ENCODE assay signal across 1 cellular context in the genomic region with DNA sequence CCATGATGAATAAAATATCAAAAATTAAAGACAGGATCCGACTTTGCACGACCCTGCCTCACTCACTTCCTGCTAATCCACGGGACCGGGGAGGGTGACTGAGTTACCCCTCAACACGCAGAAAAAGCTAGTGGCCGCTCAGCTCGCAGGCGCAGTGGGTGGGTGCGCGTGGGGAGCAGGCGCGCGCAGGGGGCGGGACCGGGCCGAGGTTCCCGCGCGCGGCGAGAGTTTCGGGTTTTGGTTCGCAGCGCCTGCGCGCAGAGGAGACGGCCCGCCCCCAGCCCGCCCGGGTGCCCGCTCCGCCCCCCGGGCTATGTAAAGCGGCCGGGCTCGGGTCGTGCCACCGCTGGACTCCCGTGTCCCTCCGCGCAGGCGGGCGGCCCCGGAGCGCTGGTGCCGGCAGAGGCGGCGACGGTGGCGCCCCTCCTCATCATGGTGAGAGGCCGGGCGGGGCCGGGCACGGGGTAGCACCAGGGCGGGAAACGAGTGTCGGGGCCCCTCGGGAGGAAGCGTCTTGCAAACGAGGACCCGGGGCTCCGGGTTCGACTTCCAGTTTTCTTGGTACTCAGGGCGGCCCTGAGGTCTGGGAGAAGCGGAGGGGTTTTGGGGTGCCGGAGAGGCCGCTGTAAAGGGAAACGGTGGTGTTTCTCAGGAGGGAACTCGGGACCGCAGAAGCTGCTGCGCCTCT.
A peak's percentile ranks its signal among the peaks of the same experiment; 100 is the strongest.
TF ChIP-seq lines count a peak whose summit lies in the region.

A gene (plus strand): TSS at position 343 of the 688 bp plus-strand sequence. CDS start 90 bp downstream, at position 433.

TF ChIP-seq in HepG2, 621 proteins besides CTCF, POLR2A, EP300 and RAD21 (continued from another document and continues in another):
- TF ChIP-seq, protein P1, sequence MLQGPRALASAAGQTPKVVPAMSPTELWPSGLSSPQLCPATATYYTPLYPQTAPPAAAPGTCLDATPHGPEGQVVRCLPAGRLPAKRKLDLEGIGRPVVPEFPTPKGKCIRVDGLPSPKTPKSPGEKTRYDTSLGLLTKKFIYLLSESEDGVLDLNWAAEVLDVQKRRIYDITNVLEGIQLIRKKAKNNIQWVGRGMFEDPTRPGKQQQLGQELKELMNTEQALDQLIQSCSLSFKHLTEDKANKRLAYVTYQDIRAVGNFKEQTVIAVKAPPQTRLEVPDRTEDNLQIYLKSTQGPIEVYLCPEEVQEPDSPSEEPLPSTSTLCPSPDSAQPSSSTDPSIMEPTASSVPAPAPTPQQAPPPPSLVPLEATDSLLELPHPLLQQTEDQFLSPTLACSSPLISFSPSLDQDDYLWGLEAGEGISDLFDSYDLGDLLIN (CRISPR knock-in tag; IDR thresholded peaks at IDR 0.05; ENCODE audit: borderline replicate concordance) = peak; percentile 14; the same call in 1 of the 2 replicates
- TF ChIP-seq RORA (CRISPR knock-in tag; IDR thresholded peaks at IDR 0.05) (no peak), ZNF781 (CRISPR knock-in tag; IDR thresholded peaks at IDR 0.05; ENCODE audit: borderline replicate concordance, not compliant biosample characterization) (no peak), HOXD1 (CRISPR knock-in tag; IDR thresholded peaks at IDR 0.05) (0 out of 2 replicates have a peak, but pooled peaks have one; percentile 67), AGO2 (optimal IDR thresholded peaks at IDR 0.05; ENCODE audit: low read depth, low read length) (no peak), TBL1XR1 (IDR thresholded peaks at IDR 0.05; ENCODE audit: borderline replicate concordance, low read length, partially characterized antibody) (peak; percentile 12), ZNF790 (CRISPR knock-in tag; IDR thresholded peaks at IDR 0.05; ENCODE audit: borderline replicate concordance) (peak; percentile 55; the same call in 1 of the 2 replicates), ZNF768 (CRISPR knock-in tag; IDR thresholded peaks at IDR 0.05) (no peak), ZNF136 (CRISPR knock-in tag; IDR thresholded peaks at IDR 0.05; ENCODE audit: low read depth) (no peak), REL (CRISPR knock-in tag; conservative IDR thresholded peaks at IDR 0.05) (peak; percentile 95), HOXA9 (CRISPR knock-in tag; IDR thresholded peaks at IDR 0.05; ENCODE audit: borderline replicate concordance) (peak; percentile 86), RBM39 (IDR thresholded peaks at IDR 0.05; ENCODE audit: low read depth, low read length, poor library complexity, severe bottlenecking) (no peak), HOXA3 (CRISPR knock-in tag; IDR thresholded peaks at IDR 0.05) (peak; percentile 83), ZNF660 (CRISPR knock-in tag; IDR thresholded peaks at IDR 0.05; ENCODE audit: borderline replicate concordance, low read depth) (no peak), ZNF101 (CRISPR knock-in tag; IDR thresholded peaks at IDR 0.05; ENCODE audit: borderline replicate concordance, low read depth) (no peak), GABPB1 (CRISPR knock-in tag; IDR thresholded peaks at IDR 0.05) (peak; percentile 85), NCOA1 (CRISPR knock-in tag; IDR thresholded peaks at IDR 0.05) (peak; percentile 26; the same call in 1 of the 2 replicates), ZKSCAN8 (CRISPR knock-in tag; IDR thresholded peaks at IDR 0.05; ENCODE audit: borderline replicate concordance) (peak; percentile 10; the same call in 1 of the 2 replicates), MEIS1 (CRISPR knock-in tag; IDR thresholded peaks at IDR 0.05; ENCODE audit: borderline replicate concordance) (peak; percentile 77), ZNF589 (CRISPR knock-in tag; conservative IDR thresholded peaks at IDR 0.05) (peak; percentile 98), ZEB1 (IDR thresholded peaks at IDR 0.05; ENCODE audit: insufficient replicate concordance, low read depth) (no peak), ARNTL (CRISPR knock-in tag; IDR thresholded peaks at IDR 0.05) (peak; percentile 72), ZNF777 (CRISPR knock-in tag; IDR thresholded peaks at IDR 0.05) (peak; percentile 63), LCORL (IDR thresholded peaks at IDR 0.05) (no peak), LCORL (CRISPR knock-in tag; IDR thresholded peaks at IDR 0.05) (no peak), PAX8 (CRISPR knock-in tag; IDR thresholded peaks at IDR 0.05; ENCODE audit: borderline replicate concordance) (no peak; the same call in 1 of the 2 replicates), ZNF430 (CRISPR knock-in tag; IDR thresholded peaks at IDR 0.05) (no peak), SNAPC2 (CRISPR knock-in tag; IDR thresholded peaks at IDR 0.05) (no peak; the same call in none of the 2 replicates), TSC22D2 (CRISPR knock-in tag; IDR thresholded peaks at IDR 0.05; ENCODE audit: borderline replicate concordance) (peak; percentile 64), STAT5B (CRISPR knock-in tag; IDR thresholded peaks at IDR 0.05) (no peak), PCBP1 (IDR thresholded peaks at IDR 0.05; ENCODE audit: borderline replicate concordance, low read depth, low read length) (no peak)
- TF ChIP-seq, protein P2, sequence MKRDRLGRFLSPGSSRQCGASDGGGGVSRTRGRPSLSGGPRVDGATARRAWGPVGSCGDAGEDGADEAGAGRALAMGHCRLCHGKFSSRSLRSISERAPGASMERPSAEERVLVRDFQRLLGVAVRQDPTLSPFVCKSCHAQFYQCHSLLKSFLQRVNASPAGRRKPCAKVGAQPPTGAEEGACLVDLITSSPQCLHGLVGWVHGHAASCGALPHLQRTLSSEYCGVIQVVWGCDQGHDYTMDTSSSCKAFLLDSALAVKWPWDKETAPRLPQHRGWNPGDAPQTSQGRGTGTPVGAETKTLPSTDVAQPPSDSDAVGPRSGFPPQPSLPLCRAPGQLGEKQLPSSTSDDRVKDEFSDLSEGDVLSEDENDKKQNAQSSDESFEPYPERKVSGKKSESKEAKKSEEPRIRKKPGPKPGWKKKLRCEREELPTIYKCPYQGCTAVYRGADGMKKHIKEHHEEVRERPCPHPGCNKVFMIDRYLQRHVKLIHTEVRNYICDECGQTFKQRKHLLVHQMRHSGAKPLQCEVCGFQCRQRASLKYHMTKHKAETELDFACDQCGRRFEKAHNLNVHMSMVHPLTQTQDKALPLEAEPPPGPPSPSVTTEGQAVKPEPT (CRISPR knock-in tag; IDR thresholded peaks at IDR 0.05; ENCODE audit: low read depth) = no peak
- TF ChIP-seq, protein P3, sequence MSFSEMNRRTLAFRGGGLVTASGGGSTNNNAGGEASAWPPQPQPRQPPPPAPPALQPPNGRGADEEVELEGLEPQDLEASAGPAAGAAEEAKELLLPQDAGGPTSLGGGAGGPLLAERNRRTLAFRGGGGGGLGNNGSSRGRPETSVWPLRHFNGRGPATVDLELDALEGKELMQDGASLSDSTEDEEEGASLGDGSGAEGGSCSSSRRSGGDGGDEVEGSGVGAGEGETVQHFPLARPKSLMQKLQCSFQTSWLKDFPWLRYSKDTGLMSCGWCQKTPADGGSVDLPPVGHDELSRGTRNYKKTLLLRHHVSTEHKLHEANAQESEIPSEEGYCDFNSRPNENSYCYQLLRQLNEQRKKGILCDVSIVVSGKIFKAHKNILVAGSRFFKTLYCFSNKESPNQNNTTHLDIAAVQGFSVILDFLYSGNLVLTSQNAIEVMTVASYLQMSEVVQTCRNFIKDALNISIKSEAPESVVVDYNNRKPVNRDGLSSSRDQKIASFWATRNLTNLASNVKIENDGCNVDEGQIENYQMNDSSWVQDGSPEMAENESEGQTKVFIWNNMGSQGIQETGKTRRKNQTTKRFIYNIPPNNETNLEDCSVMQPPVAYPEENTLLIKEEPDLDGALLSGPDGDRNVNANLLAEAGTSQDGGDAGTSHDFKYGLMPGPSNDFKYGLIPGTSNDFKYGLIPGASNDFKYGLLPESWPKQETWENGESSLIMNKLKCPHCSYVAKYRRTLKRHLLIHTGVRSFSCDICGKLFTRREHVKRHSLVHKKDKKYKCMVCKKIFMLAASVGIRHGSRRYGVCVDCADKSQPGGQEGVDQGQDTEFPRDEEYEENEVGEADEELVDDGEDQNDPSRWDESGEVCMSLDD (CRISPR knock-in tag; IDR thresholded peaks at IDR 0.05; ENCODE audit: borderline replicate concordance) = peak; percentile 40; the same call in 1 of the 2 replicates
- TF ChIP-seq, protein P4, sequence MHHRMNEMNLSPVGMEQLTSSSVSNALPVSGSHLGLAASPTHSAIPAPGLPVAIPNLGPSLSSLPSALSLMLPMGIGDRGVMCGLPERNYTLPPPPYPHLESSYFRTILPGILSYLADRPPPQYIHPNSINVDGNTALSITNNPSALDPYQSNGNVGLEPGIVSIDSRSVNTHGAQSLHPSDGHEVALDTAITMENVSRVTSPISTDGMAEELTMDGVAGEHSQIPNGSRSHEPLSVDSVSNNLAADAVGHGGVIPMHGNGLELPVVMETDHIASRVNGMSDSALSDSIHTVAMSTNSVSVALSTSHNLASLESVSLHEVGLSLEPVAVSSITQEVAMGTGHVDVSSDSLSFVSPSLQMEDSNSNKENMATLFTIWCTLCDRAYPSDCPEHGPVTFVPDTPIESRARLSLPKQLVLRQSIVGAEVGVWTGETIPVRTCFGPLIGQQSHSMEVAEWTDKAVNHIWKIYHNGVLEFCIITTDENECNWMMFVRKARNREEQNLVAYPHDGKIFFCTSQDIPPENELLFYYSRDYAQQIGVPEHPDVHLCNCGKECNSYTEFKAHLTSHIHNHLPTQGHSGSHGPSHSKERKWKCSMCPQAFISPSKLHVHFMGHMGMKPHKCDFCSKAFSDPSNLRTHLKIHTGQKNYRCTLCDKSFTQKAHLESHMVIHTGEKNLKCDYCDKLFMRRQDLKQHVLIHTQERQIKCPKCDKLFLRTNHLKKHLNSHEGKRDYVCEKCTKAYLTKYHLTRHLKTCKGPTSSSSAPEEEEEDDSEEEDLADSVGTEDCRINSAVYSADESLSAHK (CRISPR knock-in tag; IDR thresholded peaks at IDR 0.05; ENCODE audit: borderline replicate concordance) = no peak
- TF ChIP-seq, protein P5, sequence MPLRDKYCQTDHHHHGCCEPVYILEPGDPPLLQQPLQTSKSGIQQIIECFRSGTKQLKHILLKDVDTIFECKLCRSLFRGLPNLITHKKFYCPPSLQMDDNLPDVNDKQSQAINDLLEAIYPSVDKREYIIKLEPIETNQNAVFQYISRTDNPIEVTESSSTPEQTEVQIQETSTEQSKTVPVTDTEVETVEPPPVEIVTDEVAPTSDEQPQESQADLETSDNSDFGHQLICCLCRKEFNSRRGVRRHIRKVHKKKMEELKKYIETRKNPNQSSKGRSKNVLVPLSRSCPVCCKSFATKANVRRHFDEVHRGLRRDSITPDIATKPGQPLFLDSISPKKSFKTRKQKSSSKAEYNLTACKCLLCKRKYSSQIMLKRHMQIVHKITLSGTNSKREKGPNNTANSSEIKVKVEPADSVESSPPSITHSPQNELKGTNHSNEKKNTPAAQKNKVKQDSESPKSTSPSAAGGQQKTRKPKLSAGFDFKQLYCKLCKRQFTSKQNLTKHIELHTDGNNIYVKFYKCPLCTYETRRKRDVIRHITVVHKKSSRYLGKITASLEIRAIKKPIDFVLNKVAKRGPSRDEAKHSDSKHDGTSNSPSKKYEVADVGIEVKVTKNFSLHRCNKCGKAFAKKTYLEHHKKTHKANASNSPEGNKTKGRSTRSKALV (CRISPR knock-in tag; IDR thresholded peaks at IDR 0.05) = 0 out of 2 replicates have a peak, but pooled peaks have one; percentile 47
- TF ChIP-seq, protein P6, sequence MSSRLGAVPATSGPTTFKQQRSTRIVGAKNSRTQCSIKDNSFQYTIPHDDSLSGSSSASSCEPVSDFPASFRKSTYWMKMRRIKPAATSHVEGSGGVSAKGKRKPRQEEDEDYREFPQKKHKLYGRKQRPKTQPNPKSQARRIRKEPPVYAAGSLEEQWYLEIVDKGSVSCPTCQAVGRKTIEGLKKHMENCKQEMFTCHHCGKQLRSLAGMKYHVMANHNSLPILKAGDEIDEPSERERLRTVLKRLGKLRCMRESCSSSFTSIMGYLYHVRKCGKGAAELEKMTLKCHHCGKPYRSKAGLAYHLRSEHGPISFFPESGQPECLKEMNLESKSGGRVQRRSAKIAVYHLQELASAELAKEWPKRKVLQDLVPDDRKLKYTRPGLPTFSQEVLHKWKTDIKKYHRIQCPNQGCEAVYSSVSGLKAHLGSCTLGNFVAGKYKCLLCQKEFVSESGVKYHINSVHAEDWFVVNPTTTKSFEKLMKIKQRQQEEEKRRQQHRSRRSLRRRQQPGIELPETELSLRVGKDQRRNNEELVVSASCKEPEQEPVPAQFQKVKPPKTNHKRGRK (CRISPR knock-in tag; IDR thresholded peaks at IDR 0.05) = no peak
- TF ChIP-seq, protein P7, sequence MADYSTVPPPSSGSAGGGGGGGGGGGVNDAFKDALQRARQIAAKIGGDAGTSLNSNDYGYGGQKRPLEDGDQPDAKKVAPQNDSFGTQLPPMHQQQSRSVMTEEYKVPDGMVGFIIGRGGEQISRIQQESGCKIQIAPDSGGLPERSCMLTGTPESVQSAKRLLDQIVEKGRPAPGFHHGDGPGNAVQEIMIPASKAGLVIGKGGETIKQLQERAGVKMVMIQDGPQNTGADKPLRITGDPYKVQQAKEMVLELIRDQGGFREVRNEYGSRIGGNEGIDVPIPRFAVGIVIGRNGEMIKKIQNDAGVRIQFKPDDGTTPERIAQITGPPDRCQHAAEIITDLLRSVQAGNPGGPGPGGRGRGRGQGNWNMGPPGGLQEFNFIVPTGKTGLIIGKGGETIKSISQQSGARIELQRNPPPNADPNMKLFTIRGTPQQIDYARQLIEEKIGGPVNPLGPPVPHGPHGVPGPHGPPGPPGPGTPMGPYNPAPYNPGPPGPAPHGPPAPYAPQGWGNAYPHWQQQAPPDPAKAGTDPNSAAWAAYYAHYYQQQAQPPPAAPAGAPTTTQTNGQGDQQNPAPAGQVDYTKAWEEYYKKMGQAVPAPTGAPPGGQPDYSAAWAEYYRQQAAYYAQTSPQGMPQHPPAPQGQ (CRISPR knock-in tag; IDR thresholded peaks at IDR 0.05; ENCODE audit: borderline replicate concordance) = no peak
- TF ChIP-seq, protein P8, sequence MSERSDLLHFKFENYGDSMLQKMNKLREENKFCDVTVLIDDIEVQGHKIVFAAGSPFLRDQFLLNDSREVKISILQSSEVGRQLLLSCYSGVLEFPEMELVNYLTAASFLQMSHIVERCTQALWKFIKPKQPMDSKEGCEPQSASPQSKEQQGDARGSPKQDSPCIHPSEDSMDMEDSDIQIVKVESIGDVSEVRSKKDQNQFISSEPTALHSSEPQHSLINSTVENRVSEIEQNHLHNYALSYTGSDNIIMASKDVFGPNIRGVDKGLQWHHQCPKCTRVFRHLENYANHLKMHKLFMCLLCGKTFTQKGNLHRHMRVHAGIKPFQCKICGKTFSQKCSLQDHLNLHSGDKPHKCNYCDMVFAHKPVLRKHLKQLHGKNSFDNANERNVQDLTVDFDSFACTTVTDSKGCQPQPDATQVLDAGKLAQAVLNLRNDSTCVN (CRISPR knock-in tag; IDR thresholded peaks at IDR 0.05; ENCODE audit: borderline replicate concordance) = no peak
- TF ChIP-seq, protein P9, sequence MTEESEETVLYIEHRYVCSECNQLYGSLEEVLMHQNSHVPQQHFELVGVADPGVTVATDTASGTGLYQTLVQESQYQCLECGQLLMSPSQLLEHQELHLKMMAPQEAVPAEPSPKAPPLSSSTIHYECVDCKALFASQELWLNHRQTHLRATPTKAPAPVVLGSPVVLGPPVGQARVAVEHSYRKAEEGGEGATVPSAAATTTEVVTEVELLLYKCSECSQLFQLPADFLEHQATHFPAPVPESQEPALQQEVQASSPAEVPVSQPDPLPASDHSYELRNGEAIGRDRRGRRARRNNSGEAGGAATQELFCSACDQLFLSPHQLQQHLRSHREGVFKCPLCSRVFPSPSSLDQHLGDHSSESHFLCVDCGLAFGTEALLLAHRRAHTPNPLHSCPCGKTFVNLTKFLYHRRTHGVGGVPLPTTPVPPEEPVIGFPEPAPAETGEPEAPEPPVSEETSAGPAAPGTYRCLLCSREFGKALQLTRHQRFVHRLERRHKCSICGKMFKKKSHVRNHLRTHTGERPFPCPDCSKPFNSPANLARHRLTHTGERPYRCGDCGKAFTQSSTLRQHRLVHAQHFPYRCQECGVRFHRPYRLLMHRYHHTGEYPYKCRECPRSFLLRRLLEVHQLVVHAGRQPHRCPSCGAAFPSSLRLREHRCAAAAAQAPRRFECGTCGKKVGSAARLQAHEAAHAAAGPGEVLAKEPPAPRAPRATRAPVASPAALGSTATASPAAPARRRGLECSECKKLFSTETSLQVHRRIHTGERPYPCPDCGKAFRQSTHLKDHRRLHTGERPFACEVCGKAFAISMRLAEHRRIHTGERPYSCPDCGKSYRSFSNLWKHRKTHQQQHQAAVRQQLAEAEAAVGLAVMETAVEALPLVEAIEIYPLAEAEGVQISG (CRISPR knock-in tag; IDR thresholded peaks at IDR 0.05) = peak; percentile 94
